In genomic region chr7:33979807-33980355, GRCh38 we compare ENCODE assay signal across 1 cellular context.
TF ChIP-seq lines count a peak whose summit lies in the region.

No MANE protein-coding gene starts in this region.

TF ChIP-seq in SK-N-SH, 30 proteins besides CTCF, POLR2A, EP300 and RAD21 (continued from another document):
- TF ChIP-seq IRF3 (IDR thresholded peaks at IDR 0.05; ENCODE audit: low read depth, low read length) (no peak), NFIC (IDR thresholded peaks at IDR 0.05; ENCODE audit: borderline replicate concordance) (peak; percentile 87), TAF1 (IDR thresholded peaks at IDR 0.05; ENCODE audit: borderline replicate concordance, low read depth, low read length) (no peak; the same call in 1 of the 2 replicates), TEAD4 (IDR thresholded peaks at IDR 0.05; ENCODE audit: borderline replicate concordance, insufficient read depth) (peak; percentile 98), RCOR1 (IDR thresholded peaks at IDR 0.05; ENCODE audit: low read length) (no peak), GATA2 (CRISPR knock-in tag; IDR thresholded peaks at IDR 0.05) (no peak), MXI1 (IDR thresholded peaks at IDR 0.05; ENCODE audit: low read depth, low read length) (no peak), GABPA (IDR thresholded peaks at IDR 0.05; ENCODE audit: low read depth) (peak; percentile 51), JUND (IDR thresholded peaks at IDR 0.05) (peak; percentile 97), TCF12 (IDR thresholded peaks at IDR 0.05) (peak; percentile 98), MEF2A (IDR thresholded peaks at IDR 0.05; ENCODE audit: borderline replicate concordance, low read depth) (peak; percentile 69; the same call in 1 of the 2 replicates), FOXM1 (IDR thresholded peaks at IDR 0.05; ENCODE audit: low read depth) (peak; percentile 97), USF2 (IDR thresholded peaks at IDR 0.05; ENCODE audit: borderline replicate concordance, low read depth, low read length) (no peak), CHD2 (IDR thresholded peaks at IDR 0.05; ENCODE audit: low read length, partially characterized antibody) (no peak), SIN3A (IDR thresholded peaks at IDR 0.05; ENCODE audit: borderline replicate concordance, low read depth, low read length) (peak; percentile 24; the same call in 1 of the 2 replicates), FOXJ3 (CRISPR knock-in tag; IDR thresholded peaks at IDR 0.05) (no peak), YY1 (IDR thresholded peaks at IDR 0.05; ENCODE audit: low read depth) (no peak), RFX5 (IDR thresholded peaks at IDR 0.05; ENCODE audit: low read length) (no peak), ZBTB33 (IDR thresholded peaks at IDR 0.05; ENCODE audit: borderline replicate concordance, low read depth) (0 out of 2 replicates have a peak, but pooled peaks have one; percentile 64), FOSL2 (IDR thresholded peaks at IDR 0.05; ENCODE audit: borderline replicate concordance, low read depth) (peak; percentile 92)
